ENCODE assay signal across 8 cellular contexts in the genomic region with DNA sequence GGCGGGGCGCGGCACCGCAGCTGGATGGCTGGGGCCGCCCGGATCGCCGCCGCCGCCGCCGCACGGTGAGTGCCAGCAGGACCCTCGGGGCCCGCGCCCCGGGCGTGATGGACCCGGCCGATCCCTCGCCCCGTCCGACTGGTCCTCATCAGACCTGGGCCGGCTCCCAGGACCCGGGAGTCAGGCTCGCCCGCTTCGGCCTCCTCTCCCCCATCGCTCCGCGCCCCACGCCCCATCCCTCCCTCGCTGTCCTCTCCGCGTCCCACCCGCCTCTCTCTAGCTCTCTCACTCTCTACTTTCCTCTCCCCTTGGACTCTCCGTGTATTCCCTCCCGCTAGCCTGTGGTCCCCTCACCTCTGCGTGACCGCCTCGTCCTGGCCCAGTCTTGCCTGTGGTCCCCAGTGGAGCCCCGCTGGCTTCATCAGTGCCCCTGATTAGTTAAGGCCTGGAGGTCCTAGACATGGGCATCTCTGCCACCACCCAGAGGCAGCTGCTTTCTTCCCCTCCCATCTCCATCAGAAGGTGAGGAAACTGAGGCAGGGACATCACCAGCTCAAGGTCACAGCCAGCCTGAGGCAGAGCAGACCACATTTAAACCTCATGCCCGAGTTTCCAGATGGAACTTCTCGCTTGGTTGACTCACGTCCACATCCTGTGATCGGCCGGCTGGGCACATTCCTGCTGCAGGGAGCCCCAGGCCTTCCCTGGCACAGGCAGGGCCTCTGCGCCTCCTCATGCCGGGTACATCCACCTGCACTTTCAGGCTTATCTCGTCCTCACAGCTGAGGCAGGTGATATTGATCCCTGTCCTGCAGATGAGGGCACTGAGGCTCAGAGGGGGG. TPM values are rescaled to one million over a fixed set of nuclear protein-coding genes. Genes with fewer than 3 reads are reported as not detected.
DNase-seq lines count a peak whose midpoint lies in the region; TF ChIP-seq lines count a peak whose summit lies in the region.

No MANE protein-coding gene starts in this region.

- WGBS in HUES64, result 12% methylated on average over 50 of the region's 50 CpGs
- 6 to 11% methylated on average over 50 of the region's 50 CpGs for WGBS in sigmoid colon, 2 donors

- no peaks in the 10 kb centered on the region for H3K27me3 ChIP-seq in HUES64 (ENCODE audit: insufficient read depth, low read length)
- H3K27me3 ChIP-seq in sigmoid colon, result no peaks in the 10 kb centered on the region

- H3K4me3 ChIP-seq in HUES64 (ENCODE audit: low read length), result peak overlapping the region; percentile 75
- peak overlapping the region; percentile 61 to 85 (median 77) for H3K4me3 ChIP-seq in sigmoid colon

- peak overlapping the region; percentile 60 for H3K9ac ChIP-seq in HUES64 (ENCODE audit: low read depth, low read length)

- H3K36me3 ChIP-seq in HUES64 (ENCODE audit: insufficient read depth, low read length) (peaks cover 11% of the 10 kb centered on the region; the same call in 1 of the 2 replicates), sigmoid colon (peaks cover 2 to 37% (median 14%) of the 10 kb centered on the region in 4 donors)

- H3K4me1 ChIP-seq in HUES64 (ENCODE audit: insufficient read depth, low read length) (peaks cover 10% of the 10 kb centered on the region), sigmoid colon (peaks cover 0 to 51% (median 34%) of the 10 kb centered on the region in 4 donors)

- no peak for TF ChIP-seq EP300 in sigmoid colon (IDR thresholded peaks at IDR 0.05)

- TF ChIP-seq CTCF in sigmoid colon (IDR thresholded peaks at IDR 0.05), result no peak

- H3K9me3 ChIP-seq in HUES64 (ENCODE audit: insufficient read depth, low read depth, low read length) (no peaks in the 10 kb centered on the region), sigmoid colon (no peaks in the 10 kb centered on the region)

- peak; percentile 54 for DNase-seq in DMS53 (lab: John Stamatoyannopoulos, UW)
- no peak for DNase-seq in DMS53 treated with DMSO at 0.1 percent for 48 hours (lab: John Stamatoyannopoulos, UW; ENCODE audit: unreplicated experiment)
- peak; percentile 93 for DNase-seq in hepatic stellate cell (ENCODE audit: low spot score)
- DNase-seq in sigmoid colon, result peak; percentile 85
- DNase-seq in medulla oblongata (ENCODE audit: extremely low spot score), result no peak
- no peak for DNase-seq in GM19240 (ENCODE audit: insufficient read length, low spot score)

- no peak for TF ChIP-seq POLR2A in sigmoid colon (IDR thresholded peaks at IDR 0.05)

- H3K27ac ChIP-seq in HUES64 (ENCODE audit: low read depth, low read length) (peak overlapping the region; percentile 52; the same call in 1 of the 2 replicates), angular gyrus (ENCODE audit: low read depth, low read length) (peak overlapping the region; percentile 93), sigmoid colon (peak overlapping the region; percentile 84 to 96 (median 95))

- intact Hi-C loops in sigmoid colon (cut with DNase I), result loop anchor here (1.0 to 5.0 kb wide), 6 partner anchors 17 to 438 kb away; partner anchors contain the start of genes FNBP4, KBTBD4, MADD and NDUFS3

RNA-seq across cellular contexts. Expression of gene SLC39A13, which starts 0.4 kb away (rescaled TPM):
- 16.8 TPM for polyA plus RNA-seq in HUES64 (2013, experiment 1 of 2)
- 20.1 TPM for polyA plus RNA-seq in HUES64 (2013, experiment 2 of 2)
- 10 to 100 TPM; 38.2 to 87.5 (median 54.0) TPM for total RNA-seq in sigmoid colon
- 10 to 100 TPM in 2 of 3 donors, 1 to 10 TPM in 1; 4.6 to 29.8 (median 13.2) TPM for polyA plus RNA-seq in sigmoid colon

RNA-seq across cellular contexts. Expression of gene PSMC3, which starts 17.4 kb away (rescaled TPM):
- 162 TPM for polyA plus RNA-seq in HUES64 (2013, experiment 1 of 2)
- 138 TPM for polyA plus RNA-seq in HUES64 (2013, experiment 2 of 2)
- 100 to 1,000 TPM; 104 to 202 (median 178) TPM for total RNA-seq in sigmoid colon
- polyA plus RNA-seq in sigmoid colon, result 100 to 1,000 TPM; 117 to 151 (median 121) TPM

RNA-seq across cellular contexts. Expression of gene SPI1, which starts 30.5 kb away (rescaled TPM):
- polyA plus RNA-seq in HUES64 (2013, experiment 1 of 2), result 0.35 TPM
- polyA plus RNA-seq in HUES64 (2013, experiment 2 of 2), result not detected
- total RNA-seq in sigmoid colon, result 10 to 100 TPM; 10.5 to 19.7 (median 18.8) TPM
- 10 to 100 TPM; 21.6 to 29.8 (median 27.1) TPM for polyA plus RNA-seq in sigmoid colon

RNA-seq across cellular contexts. Expression of gene RAPSN, which starts 40.1 kb away (rescaled TPM):
- polyA plus RNA-seq in HUES64 (2013, experiment 1 of 2), result not detected
- polyA plus RNA-seq in HUES64 (2013, experiment 2 of 2), result not detected
- under 1 TPM in 3 of 4 donors, not detected in 1; 0.27 to 0.55 (median 0.36) TPM for total RNA-seq in sigmoid colon
- under 1 TPM in 1 of 3 donors, not detected in 2; 0.61 TPM for polyA plus RNA-seq in sigmoid colon

RNA-seq across cellular contexts. Expression of gene MYBPC3, which starts 56.3 kb away (rescaled TPM):
- 0.05 TPM for polyA plus RNA-seq in HUES64 (2013, experiment 1 of 2)
- not detected for polyA plus RNA-seq in HUES64 (2013, experiment 2 of 2)
- total RNA-seq in sigmoid colon, result not detected
- polyA plus RNA-seq in sigmoid colon, result 1 to 10 TPM in 1 of 3 donors, under 1 TPM in 2; 0.29 to 1.4 (median 0.60) TPM

Comparison
In these comparisons a context has a peak if more than half of its experiments do, and no peak if none do; other contexts are left out.
1. DNase-seq: peak in DMS53 (single experiment), hepatic stellate cell (single experiment) and sigmoid colon (single experiment); none in DMS53 treated with DMSO at 0.1 percent for 48 hours (single experiment), medulla oblongata (single experiment) and GM19240 (single experiment).
2. Peak in every context shown above with its lines, with median percentiles within 50 percentile points of each other: H3K27ac ChIP-seq.